ENCODE assay signal across 12 cellular contexts in genomic region chr2:134252092-134252775, GRCh38. TPM values are rescaled to one million over a fixed set of nuclear protein-coding genes. Genes with fewer than 3 reads are reported as not detected.
DNase-seq lines count a peak whose midpoint lies in the region; ATAC-seq, FAIRE-seq and TF ChIP-seq lines count a peak whose summit lies in the region.
"Had no signal": no experiment of that assay in that cellular context is flagged by ENCODE, and none has a peak within 500 bp of the region (broad histone marks: within the 10 kb centered on the region; RNA-seq: fewer than 3 reads in every experiment).

No MANE protein-coding gene starts in this region.

- ATAC-seq in GM19035 (IDR thresholded peaks at IDR 0.05; ENCODE audit: unreplicated experiment) = no peak

- no peak for TF ChIP-seq CTCF in AG10803 (conservative IDR thresholded peaks at IDR 0.05; ENCODE audit: low read length)
- TF ChIP-seq CTCF in OCI-LY1 (IDR thresholded peaks at IDR 0.05; ENCODE audit: low read length) = no peak
- no peak for TF ChIP-seq CTCF in fibroblast of mammary gland (conservative IDR thresholded peaks at IDR 0.05; ENCODE audit: control insufficient read depth, insufficient read depth, low read depth, low read length)

- H3K4me2 ChIP-seq in OCI-LY1 (ENCODE audit: low read length) = peak overlapping the region; percentile 77

- H3K27me3 ChIP-seq in OCI-LY1 (ENCODE audit: insufficient read depth, low read length) = no peaks in the 10 kb centered on the region
- H3K27me3 ChIP-seq: colonic mucosa, ovary, stomach had no signal

- peak overlapping the region; percentile 98 for H3K27ac ChIP-seq in OCI-LY1 (ENCODE audit: low read depth, low read length, poor library complexity, severe bottlenecking)
- H3K27ac ChIP-seq: colonic mucosa, ovary had no signal

- H4K20me1 ChIP-seq in OCI-LY1 (ENCODE audit: insufficient read depth, low read length) = no peaks in the 10 kb centered on the region

- no peak overlapping the region for H2AFZ ChIP-seq in OCI-LY1 (ENCODE audit: low read length)

- peak overlapping the region; percentile 69; the same call in 1 of the 2 replicates for H3K9ac ChIP-seq in OCI-LY1 (ENCODE audit: low read length)

- DNase-seq in AG10803 (ENCODE audit: low read depth) = peak; percentile 37
- DNase-seq in GM12892 (ENCODE audit: insufficient read length) = no peak
- peak; percentile 71 for DNase-seq in fibroblast of mammary gland (ENCODE audit: low read depth)
- DNase-seq in T-helper 9 cell = no peak
- DNase-seq in erythroblast (lab: John Stamatoyannopoulos, UW) = no peak
- DNase-seq in GM19238 (ENCODE audit: insufficient read length, low spot score) = no peak
- DNase-seq: colonic mucosa, MV-4-11, ovary, stomach had no signal

- H3K79me2 ChIP-seq in OCI-LY1 (ENCODE audit: insufficient read depth, low read length) = peaks cover 43% of the 10 kb centered on the region

- FAIRE-seq in GM12892 (lab: Jason Lieb, UNC) = peak; percentile 67

- no peak overlapping the region for H3K4me3 ChIP-seq in AG10803 (ENCODE audit: low read length)
- H3K4me3 ChIP-seq in OCI-LY1 (ENCODE audit: low read depth, low read length, poor library complexity, severe bottlenecking) = peak overlapping the region; percentile 30
- no peak overlapping the region for H3K4me3 ChIP-seq in fibroblast of mammary gland (ENCODE audit: control insufficient read depth, low read depth, low read length)
- H3K4me3 ChIP-seq: colonic mucosa, ovary, stomach had no signal

- no peaks in the 10 kb centered on the region for H3K9me2 ChIP-seq in OCI-LY1 (ENCODE audit: low read depth, low read length)

- H3K9me3 ChIP-seq in OCI-LY1 (ENCODE audit: low read length) = no peaks in the 10 kb centered on the region
- H3K9me3 ChIP-seq: colonic mucosa, ovary, stomach had no signal

- H3K4me1 ChIP-seq in OCI-LY1 (ENCODE audit: insufficient read depth, low read length, severe bottlenecking) = peaks cover 98% of the 10 kb centered on the region

- TF ChIP-seq POLR2A in GM12892 (IDR thresholded peaks at IDR 0.05; ENCODE audit: low read depth, low read length) (no peak), erythroblast (IDR thresholded peaks at IDR 0.05; ENCODE audit: low read length) (no peak)

- H3F3A ChIP-seq in OCI-LY1 (ENCODE audit: insufficient read depth, low read length) = no peaks in the 10 kb centered on the region

- peaks cover 5% of the 10 kb centered on the region; the same call in 1 of the 2 replicates for H3K36me3 ChIP-seq in OCI-LY1 (ENCODE audit: insufficient read depth, low read length)
- H3K36me3 ChIP-seq: colonic mucosa, ovary had no signal

RNA-seq across cellular contexts. Expression of gene MGAT5, which starts 1.6 kb away (rescaled TPM):
- polyA plus RNA-seq in GM12892 (2012; ENCODE audit: missing spikeins) = 23.7 TPM

Comparison
In these comparisons a context has a peak if more than half of its experiments do, and no peak if none do; other contexts are left out.
1. DNase-seq: peak in AG10803 (single experiment) and fibroblast of mammary gland (single experiment); none in GM12892 (single experiment), T-helper 9 cell (single experiment), erythroblast (0 of 2) and GM19238 (single experiment).